ENCODE assay signal across 16 cellular contexts in genomic region chr3:64049832-64050231, GRCh38. TPM values are rescaled to one million over a fixed set of nuclear protein-coding genes. Genes with fewer than 3 reads are reported as not detected.
DNase-seq lines count a peak whose midpoint lies in the region; FAIRE-seq and TF ChIP-seq lines count a peak whose summit lies in the region.
"Had no signal": no experiment of that assay in that cellular context is flagged by ENCODE, and none has a peak within 500 bp of the region (broad histone marks: within the 10 kb centered on the region; RNA-seq: fewer than 3 reads in every experiment).

No MANE protein-coding gene starts in this region.

- H3K27ac ChIP-seq in HUES48 (ENCODE audit: low read depth, low read length) (peak overlapping the region; percentile 82), astrocyte (ENCODE audit: low read depth, low read length) (peak overlapping the region; percentile 29), OCI-LY7 (ENCODE audit: low read depth, low read length, poor library complexity, severe bottlenecking) (no peak overlapping the region)
- H3K27ac ChIP-seq: Peyer's patch had no signal

- H3K4me1 ChIP-seq in HUES48 (ENCODE audit: control insufficient read depth, insufficient read depth, low read length): peaks cover 36% of the 10 kb centered on the region
- H3K4me1 ChIP-seq in astrocyte (ENCODE audit: insufficient read depth, low read length): peaks cover 24% of the 10 kb centered on the region
- no peaks in the 10 kb centered on the region for H3K4me1 ChIP-seq in OCI-LY7 (ENCODE audit: insufficient read depth, low read length, poor library complexity, severe bottlenecking)
- H3K4me1 ChIP-seq: Peyer's patch had no signal

- H3K27me3 Mint-ChIP-seq in astrocyte (ENCODE audit: low read depth, unreplicated experiment): peaks cover 2% of the 10 kb centered on the region

- H2AFZ ChIP-seq in astrocyte (ENCODE audit: low read depth, low read length): no peak overlapping the region
- H2AFZ ChIP-seq in OCI-LY7 (ENCODE audit: low read length): no peak overlapping the region

- BruUV-seq in OCI-LY7 (replicated peaks; lab: Mats Ljungman, UMichigan): no TSS peak

- peak overlapping the region; percentile 68 for H3K4me2 ChIP-seq in astrocyte (ENCODE audit: low read length)
- H3K4me2 ChIP-seq in OCI-LY7 (ENCODE audit: low read length): no peak overlapping the region

- H3K79me2 ChIP-seq in astrocyte (ENCODE audit: insufficient read depth, low read length) (no peaks in the 10 kb centered on the region), OCI-LY7 (ENCODE audit: insufficient read depth, low read depth, low read length) (no peaks in the 10 kb centered on the region)

- H4K20me1 ChIP-seq in astrocyte (ENCODE audit: insufficient read depth, low read length) (no peaks in the 10 kb centered on the region), OCI-LY7 (ENCODE audit: insufficient read depth, low read length) (no peaks in the 10 kb centered on the region)

- CTCF ChIA-PET in OCI-LY7 (lab: Charles Lee; ENCODE audit: unreplicated experiment): no interaction called here

- H3K9me3 ChIP-seq in HUES48 (ENCODE audit: control insufficient read depth, insufficient read depth, low read length): no peaks in the 10 kb centered on the region
- H3K9me3 ChIP-seq in astrocyte (ENCODE audit: insufficient read depth, low read depth, low read length): no peaks in the 10 kb centered on the region
- no peaks in the 10 kb centered on the region for H3K9me3 ChIP-seq in OCI-LY7 (ENCODE audit: low read length)
- H3K9me3 ChIP-seq: Peyer's patch had no signal

- no peak overlapping the region for H3K27ac Mint-ChIP-seq in astrocyte (ENCODE audit: unreplicated experiment)
- H3K27ac Mint-ChIP-seq: CD8-positive, alpha-beta T cell had no signal

- FAIRE-seq in astrocyte (lab: Jason Lieb, UNC): no peak
- FAIRE-seq: A204.1, HTR-8/SVneo had no signal

- no peaks in the 10 kb centered on the region for H3K9me3 Mint-ChIP-seq in astrocyte (ENCODE audit: unreplicated experiment)
- H3K9me3 Mint-ChIP-seq: CD8-positive, alpha-beta T cell had no signal

- H3K36me3 ChIP-seq in HUES48 (ENCODE audit: control insufficient read depth, insufficient read depth, low read length): no peaks in the 10 kb centered on the region
- no peaks in the 10 kb centered on the region for H3K36me3 ChIP-seq in astrocyte (ENCODE audit: insufficient read depth, low read length)
- no peaks in the 10 kb centered on the region for H3K36me3 ChIP-seq in OCI-LY7 (ENCODE audit: insufficient read depth, low read length)
- H3K36me3 ChIP-seq: Peyer's patch had no signal

- H3K9me2 ChIP-seq in OCI-LY7 (ENCODE audit: insufficient read depth, low read length): no peaks in the 10 kb centered on the region

- H3K9ac ChIP-seq in HUES48 (ENCODE audit: low read depth, low read length) (no peak overlapping the region), astrocyte (ENCODE audit: low read length) (peak overlapping the region; percentile 34)

- POLR2A ChIA-PET in OCI-LY7 (lab: Charles Lee): interaction anchor here (0.6 to 1.5 kb wide), 3 partner anchors 10 to 221 kb away, joined by 3 to 4 read pairs (median 3); no protein-coding TSS in a partner anchor

- no peaks in the 10 kb centered on the region for H3K36me3 Mint-ChIP-seq in astrocyte (ENCODE audit: low read depth, unreplicated experiment)
- H3K36me3 Mint-ChIP-seq: CD8-positive, alpha-beta T cell had no signal

- intact Hi-C loops in cardiac septum (cut with DNase I) (no loop called here), OCI-LY7 (cut with micrococcal nuclease; ENCODE audit: unreplicated experiment) (no loop called here)

- H3K4me3 ChIP-seq in HUES48 (ENCODE audit: low read depth, low read length) (no peak overlapping the region), astrocyte (ENCODE audit: insufficient read depth, low read depth, low read length) (no peak overlapping the region), OCI-LY7 (ENCODE audit: low read depth, low read length, poor library complexity, severe bottlenecking) (no peak overlapping the region)
- H3K4me3 ChIP-seq: Peyer's patch had no signal

- H3K27me3 ChIP-seq in HUES48 (ENCODE audit: control insufficient read depth, insufficient read depth, low read length) (no peaks in the 10 kb centered on the region), astrocyte (ENCODE audit: insufficient read depth, low read length) (no peaks in the 10 kb centered on the region)
- H3K27me3 ChIP-seq: Peyer's patch had no signal

- TF ChIP-seq CTCF in astrocyte (IDR thresholded peaks at IDR 0.05; ENCODE audit: insufficient read depth, low read depth, low read length): no peak
- TF ChIP-seq CTCF in OCI-LY7 (conservative IDR thresholded peaks at IDR 0.05; ENCODE audit: low read length): no peak

- peaks cover 4% of the 10 kb centered on the region for H3K4me1 Mint-ChIP-seq in astrocyte (ENCODE audit: low read depth, unreplicated experiment)

- DNase-seq in ELF-1 (ENCODE audit: low read depth, low spot score) (peak; percentile 66), astrocyte (ENCODE audit: low read depth) (no peak), iPS-NIHi7 (ENCODE audit: extremely low spot score) (peak; percentile 59), DMS114 treated with DMSO at 0.1 percent for 48 hours (lab: John Stamatoyannopoulos, UW; ENCODE audit: unreplicated experiment) (no peak), cardiac septum (ENCODE audit: low spot score) (no peak), activated gamma-delta T cell (lab: John Stamatoyannopoulos, UW) (no peak), OCI-LY7 (ENCODE audit: low spot score) (no peak)
- DNase-seq: CD8-positive, alpha-beta T cell; NCI-H1092 treated with DMSO at 0.1 percent for 48 hours; NCI-H2081; NCI-H510A treated with DMSO at 0.1 percent for 48 hours; NCI-H774; Peyer's patch had no signal

- no peak overlapping the region for H3K4me3 Mint-ChIP-seq in astrocyte (ENCODE audit: unreplicated experiment)
- H3K4me3 Mint-ChIP-seq: CD8-positive, alpha-beta T cell had no signal

RNA-seq across cellular contexts. Expression of gene PSMD6, which starts 26.5 kb away (rescaled TPM):
- total RNA-seq in astrocyte (88.7 and 89.7 TPM in 2 replicates), cardiac septum (85.7 TPM), OCI-LY7 (2022) (93.6 and 106 TPM in 2 replicates)
- 65.2 and 74.1 TPM in 2 replicates for total RNA-seq in OCI-LY7 (2014; rRNA removed; shearing (Covaris generic))

Comparison
In these comparisons a context has a peak if more than half of its experiments do, and no peak if none do; other contexts are left out.
1. DNase-seq: peak in ELF-1 (single experiment) and iPS-NIHi7 (single experiment); none in astrocyte (single experiment), DMS114 treated with DMSO at 0.1 percent for 48 hours (single experiment), cardiac septum (single experiment), activated gamma-delta T cell (single experiment) and OCI-LY7 (single experiment).